ENCODE assay signal across 1 cellular context in the genomic region with DNA sequence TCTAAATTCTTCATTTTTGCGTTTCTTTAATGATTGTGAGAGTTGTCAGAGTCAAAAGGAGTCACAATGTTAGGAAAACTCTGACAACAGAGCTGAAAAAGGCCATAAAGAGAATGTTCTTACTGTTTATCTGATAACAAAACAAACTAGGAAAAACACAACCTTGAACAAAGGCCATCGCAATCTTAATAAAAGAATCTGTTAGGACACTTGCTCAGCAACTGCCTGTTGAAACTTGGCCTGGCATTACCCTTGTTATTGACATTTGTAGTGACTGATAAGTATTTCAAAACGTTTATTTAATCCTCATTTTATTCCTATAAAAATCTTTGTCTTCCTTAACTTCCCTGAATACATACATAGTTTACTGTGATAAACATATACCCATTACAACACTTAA.
A peak's percentile ranks its signal among the peaks of the same experiment; 100 is the strongest.
TF ChIP-seq lines count a peak whose summit lies in the region.

No MANE protein-coding gene starts in this region.

TF ChIP-seq in HepG2, 621 proteins besides CTCF, POLR2A, EP300 and RAD21 (continued from another document and continues in another):
- no peak for TF ChIP-seq ZFAT (CRISPR knock-in tag; conservative IDR thresholded peaks at IDR 0.05)
- TF ChIP-seq, protein P1, sequence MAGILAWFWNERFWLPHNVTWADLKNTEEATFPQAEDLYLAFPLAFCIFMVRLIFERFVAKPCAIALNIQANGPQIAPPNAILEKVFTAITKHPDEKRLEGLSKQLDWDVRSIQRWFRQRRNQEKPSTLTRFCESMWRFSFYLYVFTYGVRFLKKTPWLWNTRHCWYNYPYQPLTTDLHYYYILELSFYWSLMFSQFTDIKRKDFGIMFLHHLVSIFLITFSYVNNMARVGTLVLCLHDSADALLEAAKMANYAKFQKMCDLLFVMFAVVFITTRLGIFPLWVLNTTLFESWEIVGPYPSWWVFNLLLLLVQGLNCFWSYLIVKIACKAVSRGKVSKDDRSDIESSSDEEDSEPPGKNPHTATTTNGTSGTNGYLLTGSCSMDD (CRISPR knock-in tag; IDR thresholded peaks at IDR 0.05) = no peak
- no peak for TF ChIP-seq ZNF496 (CRISPR knock-in tag; IDR thresholded peaks at IDR 0.05; ENCODE audit: insufficient replicate concordance)
- TF ChIP-seq, protein P2, sequence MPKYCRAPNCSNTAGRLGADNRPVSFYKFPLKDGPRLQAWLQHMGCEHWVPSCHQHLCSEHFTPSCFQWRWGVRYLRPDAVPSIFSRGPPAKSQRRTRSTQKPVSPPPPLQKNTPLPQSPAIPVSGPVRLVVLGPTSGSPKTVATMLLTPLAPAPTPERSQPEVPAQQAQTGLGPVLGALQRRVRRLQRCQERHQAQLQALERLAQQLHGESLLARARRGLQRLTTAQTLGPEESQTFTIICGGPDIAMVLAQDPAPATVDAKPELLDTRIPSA (CRISPR knock-in tag; IDR thresholded peaks at IDR 0.05; ENCODE audit: borderline replicate concordance) = no peak
- no peak for TF ChIP-seq TRIM24 (CRISPR knock-in tag; IDR thresholded peaks at IDR 0.05)
- TF ChIP-seq, protein P3, sequence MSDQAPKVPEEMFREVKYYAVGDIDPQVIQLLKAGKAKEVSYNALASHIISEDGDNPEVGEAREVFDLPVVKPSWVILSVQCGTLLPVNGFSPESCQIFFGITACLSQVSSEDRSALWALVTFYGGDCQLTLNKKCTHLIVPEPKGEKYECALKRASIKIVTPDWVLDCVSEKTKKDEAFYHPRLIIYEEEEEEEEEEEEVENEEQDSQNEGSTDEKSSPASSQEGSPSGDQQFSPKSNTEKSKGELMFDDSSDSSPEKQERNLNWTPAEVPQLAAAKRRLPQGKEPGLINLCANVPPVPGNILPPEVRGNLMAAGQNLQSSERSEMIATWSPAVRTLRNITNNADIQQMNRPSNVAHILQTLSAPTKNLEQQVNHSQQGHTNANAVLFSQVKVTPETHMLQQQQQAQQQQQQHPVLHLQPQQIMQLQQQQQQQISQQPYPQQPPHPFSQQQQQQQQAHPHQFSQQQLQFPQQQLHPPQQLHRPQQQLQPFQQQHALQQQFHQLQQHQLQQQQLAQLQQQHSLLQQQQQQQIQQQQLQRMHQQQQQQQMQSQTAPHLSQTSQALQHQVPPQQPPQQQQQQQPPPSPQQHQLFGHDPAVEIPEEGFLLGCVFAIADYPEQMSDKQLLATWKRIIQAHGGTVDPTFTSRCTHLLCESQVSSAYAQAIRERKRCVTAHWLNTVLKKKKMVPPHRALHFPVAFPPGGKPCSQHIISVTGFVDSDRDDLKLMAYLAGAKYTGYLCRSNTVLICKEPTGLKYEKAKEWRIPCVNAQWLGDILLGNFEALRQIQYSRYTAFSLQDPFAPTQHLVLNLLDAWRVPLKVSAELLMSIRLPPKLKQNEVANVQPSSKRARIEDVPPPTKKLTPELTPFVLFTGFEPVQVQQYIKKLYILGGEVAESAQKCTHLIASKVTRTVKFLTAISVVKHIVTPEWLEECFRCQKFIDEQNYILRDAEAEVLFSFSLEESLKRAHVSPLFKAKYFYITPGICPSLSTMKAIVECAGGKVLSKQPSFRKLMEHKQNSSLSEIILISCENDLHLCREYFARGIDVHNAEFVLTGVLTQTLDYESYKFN (CRISPR knock-in tag; conservative IDR thresholded peaks at IDR 0.05) = peak; percentile 75
- TF ChIP-seq ZNF567 (CRISPR knock-in tag; IDR thresholded peaks at IDR 0.05; ENCODE audit: borderline replicate concordance) = no peak
- TF ChIP-seq AHR (CRISPR knock-in tag; IDR thresholded peaks at IDR 0.05) = no peak
- TF ChIP-seq, protein P4, sequence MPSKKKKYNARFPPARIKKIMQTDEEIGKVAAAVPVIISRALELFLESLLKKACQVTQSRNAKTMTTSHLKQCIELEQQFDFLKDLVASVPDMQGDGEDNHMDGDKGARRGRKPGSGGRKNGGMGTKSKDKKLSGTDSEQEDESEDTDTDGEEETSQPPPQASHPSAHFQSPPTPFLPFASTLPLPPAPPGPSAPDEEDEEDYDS (CRISPR knock-in tag; IDR thresholded peaks at IDR 0.05) = 0 out of 2 replicates have a peak, but pooled peaks have one; percentile 20
- no peak for TF ChIP-seq CREB1 (IDR thresholded peaks at IDR 0.05)
- TF ChIP-seq CREB1 (CRISPR knock-in tag; IDR thresholded peaks at IDR 0.05) = 0 out of 2 replicates have a peak, but pooled peaks have one; percentile 42
- no peak for TF ChIP-seq FOXA1 (IDR thresholded peaks at IDR 0.05)
- TF ChIP-seq FOXA1 (CRISPR knock-in tag; IDR thresholded peaks at IDR 0.05) = peak; percentile 75
- TF ChIP-seq REXO4 (CRISPR knock-in tag; IDR thresholded peaks at IDR 0.05; ENCODE audit: borderline replicate concordance) = no peak
- no peak for TF ChIP-seq PITX1 (CRISPR knock-in tag; IDR thresholded peaks at IDR 0.05)
- TF ChIP-seq ZNF737 (CRISPR knock-in tag; IDR thresholded peaks at IDR 0.05; ENCODE audit: borderline replicate concordance) = no peak
- no peak for TF ChIP-seq ZNF383 (CRISPR knock-in tag; IDR thresholded peaks at IDR 0.05; ENCODE audit: borderline replicate concordance)
- TF ChIP-seq, protein P5, sequence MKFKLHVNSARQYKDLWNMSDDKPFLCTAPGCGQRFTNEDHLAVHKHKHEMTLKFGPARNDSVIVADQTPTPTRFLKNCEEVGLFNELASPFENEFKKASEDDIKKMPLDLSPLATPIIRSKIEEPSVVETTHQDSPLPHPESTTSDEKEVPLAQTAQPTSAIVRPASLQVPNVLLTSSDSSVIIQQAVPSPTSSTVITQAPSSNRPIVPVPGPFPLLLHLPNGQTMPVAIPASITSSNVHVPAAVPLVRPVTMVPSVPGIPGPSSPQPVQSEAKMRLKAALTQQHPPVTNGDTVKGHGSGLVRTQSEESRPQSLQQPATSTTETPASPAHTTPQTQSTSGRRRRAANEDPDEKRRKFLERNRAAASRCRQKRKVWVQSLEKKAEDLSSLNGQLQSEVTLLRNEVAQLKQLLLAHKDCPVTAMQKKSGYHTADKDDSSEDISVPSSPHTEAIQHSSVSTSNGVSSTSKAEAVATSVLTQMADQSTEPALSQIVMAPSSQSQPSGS (CRISPR knock-in tag; IDR thresholded peaks at IDR 0.05) = no peak
- no peak for TF ChIP-seq BORCS8-MEF2B (CRISPR knock-in tag; IDR thresholded peaks at IDR 0.05)
- TF ChIP-seq SYNCRIP (IDR thresholded peaks at IDR 0.05; ENCODE audit: insufficient read depth, low read depth, low read length) = no peak
- TF ChIP-seq FLYWCH1 (CRISPR knock-in tag; IDR thresholded peaks at IDR 0.05) = no peak
- 0 out of 2 replicates have a peak, but pooled peaks have one; percentile 37 for TF ChIP-seq ZNF234 (CRISPR knock-in tag; conservative IDR thresholded peaks at IDR 0.05)
- TF ChIP-seq MED8 (CRISPR knock-in tag; IDR thresholded peaks at IDR 0.05; ENCODE audit: insufficient replicate concordance) = no peak
- TF ChIP-seq, protein P6, sequence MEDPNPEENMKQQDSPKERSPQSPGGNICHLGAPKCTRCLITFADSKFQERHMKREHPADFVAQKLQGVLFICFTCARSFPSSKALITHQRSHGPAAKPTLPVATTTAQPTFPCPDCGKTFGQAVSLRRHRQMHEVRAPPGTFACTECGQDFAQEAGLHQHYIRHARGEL (CRISPR knock-in tag; IDR thresholded peaks at IDR 0.05) = no peak
- TF ChIP-seq ZNF883 (CRISPR knock-in tag; IDR thresholded peaks at IDR 0.05; ENCODE audit: not compliant biosample characterization) = no peak
- TF ChIP-seq, protein P7, sequence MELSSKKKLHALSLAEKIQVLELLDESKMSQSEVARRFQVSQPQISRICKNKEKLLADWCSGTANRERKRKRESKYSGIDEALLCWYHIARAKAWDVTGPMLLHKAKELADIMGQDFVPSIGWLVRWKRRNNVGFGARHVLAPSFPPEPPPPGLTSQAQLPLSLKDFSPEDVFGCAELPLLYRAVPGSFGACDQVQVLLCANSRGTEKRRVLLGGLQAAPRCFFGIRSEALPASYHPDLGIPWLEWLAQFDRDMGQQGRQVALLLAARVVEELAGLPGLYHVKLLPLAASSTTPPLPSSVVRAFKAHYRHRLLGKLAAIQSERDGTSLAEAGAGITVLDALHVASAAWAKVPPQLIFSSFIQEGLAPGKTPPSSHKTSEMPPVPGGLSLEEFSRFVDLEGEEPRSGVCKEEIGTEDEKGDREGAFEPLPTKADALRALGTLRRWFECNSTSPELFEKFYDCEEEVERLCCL (CRISPR knock-in tag; IDR thresholded peaks at IDR 0.05; ENCODE audit: borderline replicate concordance) = no peak
- TF ChIP-seq, protein P8, sequence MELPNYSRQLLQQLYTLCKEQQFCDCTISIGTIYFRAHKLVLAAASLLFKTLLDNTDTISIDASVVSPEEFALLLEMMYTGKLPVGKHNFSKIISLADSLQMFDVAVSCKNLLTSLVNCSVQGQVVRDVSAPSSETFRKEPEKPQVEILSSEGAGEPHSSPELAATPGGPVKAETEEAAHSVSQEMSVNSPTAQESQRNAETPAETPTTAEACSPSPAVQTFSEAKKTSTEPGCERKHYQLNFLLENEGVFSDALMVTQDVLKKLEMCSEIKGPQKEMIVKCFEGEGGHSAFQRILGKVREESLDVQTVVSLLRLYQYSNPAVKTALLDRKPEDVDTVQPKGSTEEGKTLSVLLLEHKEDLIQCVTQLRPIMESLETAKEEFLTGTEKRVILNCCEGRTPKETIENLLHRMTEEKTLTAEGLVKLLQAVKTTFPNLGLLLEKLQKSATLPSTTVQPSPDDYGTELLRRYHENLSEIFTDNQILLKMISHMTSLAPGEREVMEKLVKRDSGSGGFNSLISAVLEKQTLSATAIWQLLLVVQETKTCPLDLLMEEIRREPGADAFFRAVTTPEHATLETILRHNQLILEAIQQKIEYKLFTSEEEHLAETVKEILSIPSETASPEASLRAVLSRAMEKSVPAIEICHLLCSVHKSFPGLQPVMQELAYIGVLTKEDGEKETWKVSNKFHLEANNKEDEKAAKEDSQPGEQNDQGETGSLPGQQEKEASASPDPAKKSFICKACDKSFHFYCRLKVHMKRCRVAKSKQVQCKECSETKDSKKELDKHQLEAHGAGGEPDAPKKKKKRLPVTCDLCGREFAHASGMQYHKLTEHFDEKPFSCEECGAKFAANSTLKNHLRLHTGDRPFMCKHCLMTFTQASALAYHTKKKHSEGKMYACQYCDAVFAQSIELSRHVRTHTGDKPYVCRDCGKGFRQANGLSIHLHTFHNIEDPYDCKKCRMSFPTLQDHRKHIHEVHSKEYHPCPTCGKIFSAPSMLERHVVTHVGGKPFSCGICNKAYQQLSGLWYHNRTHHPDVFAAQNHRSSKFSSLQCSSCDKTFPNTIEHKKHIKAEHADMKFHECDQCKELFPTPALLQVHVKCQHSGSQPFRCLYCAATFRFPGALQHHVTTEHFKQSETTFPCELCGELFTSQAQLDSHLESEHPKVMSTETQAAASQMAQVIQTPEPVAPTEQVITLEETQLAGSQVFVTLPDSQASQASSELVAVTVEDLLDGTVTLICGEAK (IDR thresholded peaks at IDR 0.05) = no peak
- TF ChIP-seq, protein P8 (CRISPR knock-in tag; IDR thresholded peaks at IDR 0.05) = no peak
- no peak for TF ChIP-seq TCF7L2 (IDR thresholded peaks at IDR 0.05; ENCODE audit: low read depth, low read length)
- no peak for TF ChIP-seq ZNF232 (CRISPR knock-in tag; IDR thresholded peaks at IDR 0.05; ENCODE audit: borderline replicate concordance)
- TF ChIP-seq, protein P9, sequence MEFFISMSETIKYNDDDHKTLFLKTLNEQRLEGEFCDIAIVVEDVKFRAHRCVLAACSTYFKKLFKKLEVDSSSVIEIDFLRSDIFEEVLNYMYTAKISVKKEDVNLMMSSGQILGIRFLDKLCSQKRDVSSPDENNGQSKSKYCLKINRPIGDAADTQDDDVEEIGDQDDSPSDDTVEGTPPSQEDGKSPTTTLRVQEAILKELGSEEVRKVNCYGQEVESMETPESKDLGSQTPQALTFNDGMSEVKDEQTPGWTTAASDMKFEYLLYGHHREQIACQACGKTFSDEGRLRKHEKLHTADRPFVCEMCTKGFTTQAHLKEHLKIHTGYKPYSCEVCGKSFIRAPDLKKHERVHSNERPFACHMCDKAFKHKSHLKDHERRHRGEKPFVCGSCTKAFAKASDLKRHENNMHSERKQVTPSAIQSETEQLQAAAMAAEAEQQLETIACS (CRISPR knock-in tag; IDR thresholded peaks at IDR 0.05) = no peak
- TF ChIP-seq KDM2A (CRISPR knock-in tag; IDR thresholded peaks at IDR 0.05; ENCODE audit: borderline replicate concordance, low read depth) = no peak
- no peak for TF ChIP-seq ZNF780A (CRISPR knock-in tag; IDR thresholded peaks at IDR 0.05)
- peak; percentile 82 for TF ChIP-seq FOXA3 (CRISPR knock-in tag; IDR thresholded peaks at IDR 0.05)
- no peak for TF ChIP-seq JUN (CRISPR knock-in tag; IDR thresholded peaks at IDR 0.05)
- no peak for TF ChIP-seq KMT2B (CRISPR knock-in tag; IDR thresholded peaks at IDR 0.05)
- no peak for TF ChIP-seq TEAD2 (CRISPR knock-in tag; IDR thresholded peaks at IDR 0.05)
- no peak for TF ChIP-seq SALL1 (CRISPR knock-in tag; IDR thresholded peaks at IDR 0.05)
- no peak for TF ChIP-seq ZNF207 (IDR thresholded peaks at IDR 0.05; ENCODE audit: borderline replicate concordance)
- no peak for TF ChIP-seq ZNF816 (CRISPR knock-in tag; IDR thresholded peaks at IDR 0.05; ENCODE audit: borderline replicate concordance)
- TF ChIP-seq, protein P10, sequence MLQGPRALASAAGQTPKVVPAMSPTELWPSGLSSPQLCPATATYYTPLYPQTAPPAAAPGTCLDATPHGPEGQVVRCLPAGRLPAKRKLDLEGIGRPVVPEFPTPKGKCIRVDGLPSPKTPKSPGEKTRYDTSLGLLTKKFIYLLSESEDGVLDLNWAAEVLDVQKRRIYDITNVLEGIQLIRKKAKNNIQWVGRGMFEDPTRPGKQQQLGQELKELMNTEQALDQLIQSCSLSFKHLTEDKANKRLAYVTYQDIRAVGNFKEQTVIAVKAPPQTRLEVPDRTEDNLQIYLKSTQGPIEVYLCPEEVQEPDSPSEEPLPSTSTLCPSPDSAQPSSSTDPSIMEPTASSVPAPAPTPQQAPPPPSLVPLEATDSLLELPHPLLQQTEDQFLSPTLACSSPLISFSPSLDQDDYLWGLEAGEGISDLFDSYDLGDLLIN (CRISPR knock-in tag; IDR thresholded peaks at IDR 0.05; ENCODE audit: borderline replicate concordance) = no peak
- no peak for TF ChIP-seq ETV5 (CRISPR knock-in tag; IDR thresholded peaks at IDR 0.05; ENCODE audit: borderline replicate concordance)
- TF ChIP-seq MAF1 (CRISPR knock-in tag; IDR thresholded peaks at IDR 0.05; ENCODE audit: borderline replicate concordance) = no peak
